Comparison of ENCODE assay signal across 8 cellular contexts in the genomic region with DNA sequence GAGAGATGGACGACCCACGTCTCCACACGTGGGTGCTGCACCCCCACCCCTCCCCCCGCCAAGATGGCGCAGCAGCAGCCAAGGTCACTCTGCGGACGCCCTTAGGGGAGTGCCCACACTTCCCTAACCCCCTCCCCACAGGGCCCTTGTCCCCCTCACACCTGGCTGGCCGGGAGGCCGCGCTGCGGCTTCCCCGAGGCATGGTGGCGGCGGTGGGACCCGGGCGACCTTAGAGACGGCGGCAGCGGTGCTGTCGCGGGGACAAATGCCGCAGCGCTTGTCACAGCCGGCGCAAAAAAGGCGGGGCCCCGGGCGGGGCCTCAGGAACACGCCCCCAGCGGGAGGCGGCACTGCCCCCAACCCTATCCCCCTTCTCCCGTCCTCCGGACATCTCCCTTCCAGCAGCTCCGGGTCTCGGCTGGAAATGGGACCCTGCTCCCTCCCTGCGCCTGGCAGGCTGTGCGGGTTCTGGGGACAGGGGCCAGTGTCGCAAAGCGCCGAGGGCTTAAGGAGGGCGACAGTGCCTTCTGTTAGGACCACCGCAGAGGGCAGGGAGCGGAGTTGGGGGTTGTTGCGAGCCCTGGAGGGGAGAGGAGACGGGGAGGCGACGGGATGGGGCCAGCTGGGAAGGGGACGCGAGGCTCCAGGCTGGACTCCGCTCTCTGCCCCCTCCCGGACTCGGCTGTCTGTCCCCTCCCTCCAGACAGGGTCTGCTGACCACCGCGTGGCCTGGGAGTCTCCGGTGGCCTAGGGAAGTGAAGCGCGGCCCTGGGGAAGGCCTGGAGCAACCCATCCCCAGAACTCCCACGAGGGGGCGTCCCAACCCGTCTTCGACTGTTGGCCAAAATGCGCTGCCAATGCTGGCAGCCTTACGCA. TPM values are rescaled to one million over a fixed set of nuclear protein-coding genes. Genes with fewer than 3 reads are reported as not detected.
A peak's percentile ranks its signal among the peaks of the same experiment; 100 is the strongest.
DNase-seq lines count a peak whose midpoint lies in the region; ATAC-seq and TF ChIP-seq lines count a peak whose summit lies in the region.

CHCHD10 (minus strand) TSS at position 300 of the 876 bp plus-strand sequence; CDS start at position 202, 98 bp downstream.

- TF ChIP-seq RAD21 in liver (IDR thresholded peaks at IDR 0.05) = peak; percentile 77 to 85

- H3K4me1 Mint-ChIP-seq in activated CD4-positive, alpha-beta T cell treated with anti-CD3 and anti-CD28 coated beads, Interleukin-2, amount 10 ng/mL, durations not matched to agents 24 days and 14 days = peaks cover 34% of the 10 kb centered on the region
- H3K4me1 Mint-ChIP-seq in dendritic cell treated with granulocyte-macrophage colony-stimulating factor and Interleukin-4, amounts not matched to agents 40 ng/mL and 50 ng/mL, for 4 days (ENCODE audit: low read depth) = peaks cover 57% of the 10 kb centered on the region

- H3K27ac ChIP-seq in liver (ENCODE audit: low read depth in 1 of 2, low read length in 2 of 2) = peak within 1 kb of the TSS; percentile 93 to 94

- H3K27me3 ChIP-seq in liver (ENCODE audit: control insufficient read depth in 4 of 4, insufficient read depth in 4 of 4, low read length in 3 of 4) = no peaks in the 10 kb centered on the region

- ATAC-seq in HG02642 (IDR thresholded peaks at IDR 0.05; ENCODE audit: poor library complexity, unreplicated experiment) (peak; percentile 53), GM19035 (IDR thresholded peaks at IDR 0.05; ENCODE audit: unreplicated experiment) (no peak)

- peak; percentile 79 for TF ChIP-seq CTCF in liver (IDR thresholded peaks at IDR 0.05; ENCODE audit: low read depth, low read length, missing input control)

- peak within 1 kb of the TSS; percentile 67 to 96 (median 80) for H3K4me3 ChIP-seq in liver (ENCODE audit: low read depth in 1 of 3, low read length in 3 of 3)

- peaks cover 19 to 53% (median 36%) of the 10 kb centered on the region in 4 donors for H3K4me1 ChIP-seq in liver (ENCODE audit: control insufficient read depth in 4 of 4, insufficient read depth in 4 of 4, low read length in 3 of 4)

- no peaks in the 10 kb centered on the region for H3K9me3 ChIP-seq in liver (ENCODE audit: control insufficient read depth in 4 of 4, low read length in 3 of 4)

- H3K27me3 Mint-ChIP-seq in activated CD4-positive, alpha-beta T cell treated with anti-CD3 and anti-CD28 coated beads, Interleukin-2, amount 10 ng/mL, durations not matched to agents 24 days and 14 days = peaks cover 2% of the 10 kb centered on the region
- peaks cover 11% of the 10 kb centered on the region for H3K27me3 Mint-ChIP-seq in dendritic cell treated with granulocyte-macrophage colony-stimulating factor and Interleukin-4, amounts not matched to agents 40 ng/mL and 50 ng/mL, for 4 days

- H3K9ac ChIP-seq in liver (ENCODE audit: low read depth in 1 of 2, low read length in 2 of 2) = peak within 1 kb of the TSS; percentile 93 to 94

- no peaks in the 10 kb centered on the region for H3K9me3 Mint-ChIP-seq in activated CD4-positive, alpha-beta T cell treated with anti-CD3 and anti-CD28 coated beads, Interleukin-2, amount 10 ng/mL, durations not matched to agents 24 days and 14 days
- H3K9me3 Mint-ChIP-seq in dendritic cell treated with granulocyte-macrophage colony-stimulating factor and Interleukin-4, amounts not matched to agents 40 ng/mL and 50 ng/mL, for 4 days = no peaks in the 10 kb centered on the region

- peak; percentile 79 for DNase-seq in Daoy (ENCODE audit: low read depth)
- DNase-seq in NCI-H510A treated with DMSO at 0.1 percent for 48 hours (lab: John Stamatoyannopoulos, UW) = peak; percentile 40
- peak; percentile 95 for DNase-seq in activated CD4-positive, alpha-beta T cell treated with anti-CD3 and anti-CD28 coated beads, Interleukin-2, amount 10 ng/mL, durations not matched to agents 24 days and 14 days
- DNase-seq in stimulated activated CD4-positive, alpha-beta T cell treated with anti-CD3 and anti-CD28 coated beads, Interleukin-2, amount 100 ng/mL, for 48 hours = peak; percentile 70 to 75

- H3K27ac Mint-ChIP-seq in activated CD4-positive, alpha-beta T cell treated with anti-CD3 and anti-CD28 coated beads, Interleukin-2, amount 10 ng/mL, durations not matched to agents 24 days and 14 days = peak within 1 kb of the TSS; percentile 79
- H3K27ac Mint-ChIP-seq in dendritic cell treated with granulocyte-macrophage colony-stimulating factor and Interleukin-4, amounts not matched to agents 40 ng/mL and 50 ng/mL, for 4 days = peak within 1 kb of the TSS; percentile 97

- intact Hi-C loops in activated CD4-positive, alpha-beta T cell treated with anti-CD3 and anti-CD28 coated beads, Interleukin-2, amount 10 ng/mL, durations not matched to agents 24 days and 14 days (cut with micrococcal nuclease) = loop anchor here (1.0 to 2.0 kb wide), 3 partner anchors 19 to 126 kb away; partner anchors contain the start of genes DERL3 and MIF
- intact Hi-C loops in dendritic cell treated with granulocyte-macrophage colony-stimulating factor and Interleukin-4, amounts not matched to agents 40 ng/mL and 50 ng/mL, for 4 days (cut with micrococcal nuclease) = loop anchor here (5.0 kb wide), 2 partner anchors 51 to 79 kb away; no protein-coding TSS in a partner anchor

- H3K4me3 Mint-ChIP-seq in activated CD4-positive, alpha-beta T cell treated with anti-CD3 and anti-CD28 coated beads, Interleukin-2, amount 10 ng/mL, durations not matched to agents 24 days and 14 days = peak within 1 kb of the TSS; percentile 87
- H3K4me3 Mint-ChIP-seq in dendritic cell treated with granulocyte-macrophage colony-stimulating factor and Interleukin-4, amounts not matched to agents 40 ng/mL and 50 ng/mL, for 4 days = peak within 1 kb of the TSS; percentile 92

- 1% methylated on average over 63 of the region's 63 CpGs for WGBS in liver

- H3K36me3 ChIP-seq in liver (ENCODE audit: control insufficient read depth in 4 of 4, insufficient read depth in 3 of 4, low read depth in 1 of 4, low read length in 3 of 4) = peaks cover 0 to 6% (median 4%) of the 10 kb centered on the region in 4 donors

- peaks cover 5% of the 10 kb centered on the region for H3K36me3 Mint-ChIP-seq in activated CD4-positive, alpha-beta T cell treated with anti-CD3 and anti-CD28 coated beads, Interleukin-2, amount 10 ng/mL, durations not matched to agents 24 days and 14 days (ENCODE audit: low read depth)
- peaks cover 29% of the 10 kb centered on the region for H3K36me3 Mint-ChIP-seq in dendritic cell treated with granulocyte-macrophage colony-stimulating factor and Interleukin-4, amounts not matched to agents 40 ng/mL and 50 ng/mL, for 4 days (ENCODE audit: low read depth)

TF ChIP-seq in liver, 16 proteins besides CTCF, POLR2A, EP300 and RAD21:
- TF ChIP-seq SP1 (IDR thresholded peaks at IDR 0.05) (peak; percentile 48), EGR1 (IDR thresholded peaks at IDR 0.05; ENCODE audit: low read depth in 2 of 2) (no peak), FOXA1 (IDR thresholded peaks at IDR 0.05) (no peak), RXRA (IDR thresholded peaks at IDR 0.05) (peak in 1 of 2 donors; percentile 15), FOXA2 (IDR thresholded peaks at IDR 0.05) (no peak), ATF3 (IDR thresholded peaks at IDR 0.05) (no peak), HNF4A (conservative IDR thresholded peaks at IDR 0.05) (peak in 1 of 2 donors; percentile 7), JUND (IDR thresholded peaks at IDR 0.05) (no peak), YY1 (IDR thresholded peaks at IDR 0.05) (peak; percentile 90)
- TF ChIP-seq, protein P1, sequence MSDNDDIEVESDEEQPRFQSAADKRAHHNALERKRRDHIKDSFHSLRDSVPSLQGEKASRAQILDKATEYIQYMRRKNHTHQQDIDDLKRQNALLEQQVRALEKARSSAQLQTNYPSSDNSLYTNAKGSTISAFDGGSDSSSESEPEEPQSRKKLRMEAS (IDR thresholded peaks at IDR 0.05) = peak; percentile 43
- TF ChIP-seq, protein P2, sequence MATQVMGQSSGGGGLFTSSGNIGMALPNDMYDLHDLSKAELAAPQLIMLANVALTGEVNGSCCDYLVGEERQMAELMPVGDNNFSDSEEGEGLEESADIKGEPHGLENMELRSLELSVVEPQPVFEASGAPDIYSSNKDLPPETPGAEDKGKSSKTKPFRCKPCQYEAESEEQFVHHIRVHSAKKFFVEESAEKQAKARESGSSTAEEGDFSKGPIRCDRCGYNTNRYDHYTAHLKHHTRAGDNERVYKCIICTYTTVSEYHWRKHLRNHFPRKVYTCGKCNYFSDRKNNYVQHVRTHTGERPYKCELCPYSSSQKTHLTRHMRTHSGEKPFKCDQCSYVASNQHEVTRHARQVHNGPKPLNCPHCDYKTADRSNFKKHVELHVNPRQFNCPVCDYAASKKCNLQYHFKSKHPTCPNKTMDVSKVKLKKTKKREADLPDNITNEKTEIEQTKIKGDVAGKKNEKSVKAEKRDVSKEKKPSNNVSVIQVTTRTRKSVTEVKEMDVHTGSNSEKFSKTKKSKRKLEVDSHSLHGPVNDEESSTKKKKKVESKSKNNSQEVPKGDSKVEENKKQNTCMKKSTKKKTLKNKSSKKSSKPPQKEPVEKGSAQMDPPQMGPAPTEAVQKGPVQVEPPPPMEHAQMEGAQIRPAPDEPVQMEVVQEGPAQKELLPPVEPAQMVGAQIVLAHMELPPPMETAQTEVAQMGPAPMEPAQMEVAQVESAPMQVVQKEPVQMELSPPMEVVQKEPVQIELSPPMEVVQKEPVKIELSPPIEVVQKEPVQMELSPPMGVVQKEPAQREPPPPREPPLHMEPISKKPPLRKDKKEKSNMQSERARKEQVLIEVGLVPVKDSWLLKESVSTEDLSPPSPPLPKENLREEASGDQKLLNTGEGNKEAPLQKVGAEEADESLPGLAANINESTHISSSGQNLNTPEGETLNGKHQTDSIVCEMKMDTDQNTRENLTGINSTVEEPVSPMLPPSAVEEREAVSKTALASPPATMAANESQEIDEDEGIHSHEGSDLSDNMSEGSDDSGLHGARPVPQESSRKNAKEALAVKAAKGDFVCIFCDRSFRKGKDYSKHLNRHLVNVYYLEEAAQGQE (IDR thresholded peaks at IDR 0.05) = peak; percentile 52
TF ChIP-seq in liver: peak in this region for 6.

RNA-seq across cellular contexts. Expression of gene CHCHD10, which starts in this region (rescaled TPM):
- total RNA-seq in Daoy (2014; rRNA removed; shearing (Covaris generic)) = 3.5 and 31.6 TPM in 2 replicates
- total RNA-seq in activated CD4-positive, alpha-beta T cell treated with anti-CD3 and anti-CD28 coated beads, Interleukin-2, amount 10 ng/mL, durations not matched to agents 24 days and 14 days = 122 and 126 TPM in 2 replicates
- 10 to 100 TPM; 13.4 to 24.0 TPM for total RNA-seq in liver
- 100 to 1,000 TPM; 254 to 784 TPM for polyA plus RNA-seq in liver

Comparison
In these comparisons a context has a peak if more than half of its experiments do, and no peak if none do; other contexts are left out.
1. DNase-seq: peak in every context shown above with its lines; median percentile 95 in activated CD4-positive, alpha-beta T cell treated with anti-CD3 and anti-CD28 coated beads, Interleukin-2, amount 10 ng/mL, durations not matched to agents 24 days and 14 days; 79 in Daoy; 72 in stimulated activated CD4-positive, alpha-beta T cell treated with anti-CD3 and anti-CD28 coated beads, Interleukin-2, amount 100 ng/mL, for 48 hours; 40 in NCI-H510A treated with DMSO at 0.1 percent for 48 hours.